Comparison of ENCODE assay signal across 1 cellular context in the genomic region with DNA sequence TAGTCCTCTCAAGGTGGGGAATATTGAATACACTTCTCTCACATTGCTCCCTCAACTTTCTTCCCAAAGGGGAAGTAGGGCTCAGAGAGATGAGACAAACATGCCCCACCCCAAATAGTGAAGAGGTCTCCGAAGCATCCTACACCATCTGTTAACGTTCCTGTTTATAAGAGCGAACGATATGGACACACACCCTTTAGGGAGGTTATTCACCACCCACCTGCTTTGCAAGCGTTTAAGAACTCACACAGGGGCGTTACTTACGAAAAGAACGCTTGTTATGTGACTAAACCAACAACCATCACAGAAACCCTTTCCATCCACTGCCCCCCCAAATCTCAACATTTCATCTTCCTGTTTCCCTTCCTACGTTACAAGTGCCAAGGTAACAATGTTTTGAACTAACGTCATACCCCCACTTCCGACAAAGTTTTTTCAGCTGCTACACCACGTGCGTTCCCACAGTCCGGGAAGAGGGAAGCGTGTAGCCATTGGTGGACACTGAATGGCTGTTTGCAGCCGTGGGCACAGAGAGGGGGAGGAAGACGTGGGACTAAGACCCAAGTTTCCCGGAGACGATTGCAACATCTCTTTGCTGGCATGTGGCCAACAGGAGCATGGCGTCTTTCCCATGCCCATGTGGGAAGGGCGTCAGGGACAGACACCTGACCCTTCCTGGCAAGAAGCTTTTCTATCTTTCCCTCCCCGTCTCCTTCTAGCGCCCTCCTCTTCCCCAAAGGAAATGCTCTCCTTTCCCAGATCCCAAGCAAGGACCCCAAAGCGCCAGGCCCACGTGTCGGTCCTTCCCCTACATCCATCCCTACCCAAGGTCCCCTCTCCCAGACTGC.
TF ChIP-seq lines count a peak whose summit lies in the region.

No MANE protein-coding gene starts in this region.

TF ChIP-seq in HepG2, 621 proteins besides CTCF, POLR2A, EP300 and RAD21 (continued from another document):
- TF ChIP-seq, protein P1, sequence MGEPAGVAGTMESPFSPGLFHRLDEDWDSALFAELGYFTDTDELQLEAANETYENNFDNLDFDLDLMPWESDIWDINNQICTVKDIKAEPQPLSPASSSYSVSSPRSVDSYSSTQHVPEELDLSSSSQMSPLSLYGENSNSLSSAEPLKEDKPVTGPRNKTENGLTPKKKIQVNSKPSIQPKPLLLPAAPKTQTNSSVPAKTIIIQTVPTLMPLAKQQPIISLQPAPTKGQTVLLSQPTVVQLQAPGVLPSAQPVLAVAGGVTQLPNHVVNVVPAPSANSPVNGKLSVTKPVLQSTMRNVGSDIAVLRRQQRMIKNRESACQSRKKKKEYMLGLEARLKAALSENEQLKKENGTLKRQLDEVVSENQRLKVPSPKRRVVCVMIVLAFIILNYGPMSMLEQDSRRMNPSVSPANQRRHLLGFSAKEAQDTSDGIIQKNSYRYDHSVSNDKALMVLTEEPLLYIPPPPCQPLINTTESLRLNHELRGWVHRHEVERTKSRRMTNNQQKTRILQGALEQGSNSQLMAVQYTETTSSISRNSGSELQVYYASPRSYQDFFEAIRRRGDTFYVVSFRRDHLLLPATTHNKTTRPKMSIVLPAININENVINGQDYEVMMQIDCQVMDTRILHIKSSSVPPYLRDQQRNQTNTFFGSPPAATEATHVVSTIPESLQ (CRISPR knock-in tag; conservative IDR thresholded peaks at IDR 0.05), result no peak
- TF ChIP-seq AHDC1 (CRISPR knock-in tag; IDR thresholded peaks at IDR 0.05; ENCODE audit: borderline replicate concordance) (0 out of 2 replicates have a peak, but pooled peaks have one; percentile 23), RXRB (CRISPR knock-in tag; IDR thresholded peaks at IDR 0.05; ENCODE audit: borderline replicate concordance) (0 out of 2 replicates have a peak, but pooled peaks have one; percentile 8), KLF6 (CRISPR knock-in tag; IDR thresholded peaks at IDR 0.05) (peak; percentile 80), ZNF275 (CRISPR knock-in tag; IDR thresholded peaks at IDR 0.05; ENCODE audit: borderline replicate concordance) (peak; percentile 50; the same call in 1 of the 2 replicates), ZBTB39 (CRISPR knock-in tag; IDR thresholded peaks at IDR 0.05) (0 out of 2 replicates have a peak, but pooled peaks have one; percentile 50)
